In genomic region chr12:57849035-57849434, GRCh38 we compare ENCODE assay signal across 15 cellular contexts.
"Had no signal": no experiment of that assay in that cellular context is flagged by ENCODE, and none has a peak within 500 bp of the region (broad histone marks: within the 10 kb centered on the region; RNA-seq: fewer than 3 reads in every experiment).

No MANE protein-coding gene starts in this region.

- H3K9me3 ChIP-seq: esophagus muscularis mucosa, thyroid gland had no signal

- H3K27ac ChIP-seq: thyroid gland had no signal

- DNase-seq: activated CD4-positive, alpha-beta T cell treated with anti-CD3 and anti-CD28 coated beads for 48 hours; activated CD4-positive, CD25-positive, alpha-beta regulatory T cell; activated CD8-positive, alpha-beta T cell treated with anti-CD3 and anti-CD28 coated beads, Interleukin-2, amount 10 ng/mL, durations not matched to agents 7 days and 5 days; activated T-cell treated with anti-CD3 and anti-CD28 coated beads, Interleukin-2, amount 50 U/mL, for 4 hours; effector CD8-positive, alpha-beta T cell; mesendoderm; nephron progenitor cell; occipital lobe; posterior cingulate gyrus; stimulated activated CD4-positive, alpha-beta T cell treated with anti-CD3 and anti-CD28 coated beads, Interleukin-2, amount 100 ng/mL, for 24 hours; stimulated activated naive CD4-positive, alpha-beta T cell treated with Interleukin-2 at 50 U/mL for 16 hours; T1000; thyroid gland had no signal

- H3K27ac Mint-ChIP-seq: activated CD8-positive, alpha-beta T cell treated with anti-CD3 and anti-CD28 coated beads, Interleukin-2, amount 10 ng/mL, durations not matched to agents 7 days and 5 days; activated naive CD4-positive, alpha-beta T cell treated with anti-CD3 and anti-CD28 coated beads, Interleukin-2, amount 50 U/mL, for 24 hours; nephron progenitor cell had no signal

- H3K4me3 ChIP-seq: esophagus muscularis mucosa, thyroid gland had no signal

- H3K36me3 Mint-ChIP-seq: activated naive CD4-positive, alpha-beta T cell treated with anti-CD3 and anti-CD28 coated beads, Interleukin-2, amount 50 U/mL, for 24 hours had no signal

- ATAC-seq: activated CD8-positive, alpha-beta T cell treated with anti-CD3 and anti-CD28 coated beads, Interleukin-2, amount 10 ng/mL, durations not matched to agents 7 days and 5 days; activated T-cell treated with anti-CD3 and anti-CD28 coated beads, Interleukin-2, amount 50 U/mL, for 4 hours had no signal

- H3K4me3 Mint-ChIP-seq: activated CD8-positive, alpha-beta T cell treated with anti-CD3 and anti-CD28 coated beads, Interleukin-2, amount 10 ng/mL, durations not matched to agents 7 days and 5 days; activated naive CD4-positive, alpha-beta T cell treated with anti-CD3 and anti-CD28 coated beads, Interleukin-2, amount 50 U/mL, for 24 hours; activated T-cell treated with anti-CD3 and anti-CD28 coated beads, Interleukin-2, amount 50 U/mL, for 4 hours; nephron progenitor cell had no signal

- H3K36me3 ChIP-seq: esophagus muscularis mucosa, thyroid gland had no signal

- H3K9me3 Mint-ChIP-seq: activated naive CD4-positive, alpha-beta T cell treated with anti-CD3 and anti-CD28 coated beads, Interleukin-2, amount 50 U/mL, for 24 hours; activated T-cell treated with anti-CD3 and anti-CD28 coated beads, Interleukin-2, amount 50 U/mL, for 4 hours; nephron progenitor cell had no signal

- H3K27me3 ChIP-seq: esophagus muscularis mucosa, thyroid gland had no signal
